Comparison of ENCODE assay signal across 1 cellular context in the genomic region with DNA sequence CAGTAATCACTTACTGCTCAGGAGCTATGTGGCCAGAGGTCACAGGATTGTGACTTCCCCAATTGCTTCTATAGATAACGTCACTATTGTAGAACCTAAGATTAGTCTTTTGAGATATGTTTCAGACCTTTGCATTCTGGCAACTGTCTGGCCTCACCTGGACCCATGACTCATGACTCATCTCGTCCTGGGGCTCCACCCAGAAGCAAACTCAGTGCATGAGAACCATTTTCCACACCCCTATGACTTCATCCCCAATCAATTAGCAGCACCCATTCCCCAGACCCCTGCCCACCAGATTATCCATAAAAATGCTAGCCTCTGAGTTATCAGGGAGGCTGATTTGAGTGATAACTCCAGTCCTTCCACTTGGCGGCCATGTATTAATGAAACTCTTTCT.
TF ChIP-seq lines count a peak whose summit lies in the region.

No MANE protein-coding gene starts in this region.

TF ChIP-seq in HCT116, 20 proteins besides CTCF, POLR2A, EP300 and RAD21 (continued from another document):
- TF ChIP-seq, protein P1, sequence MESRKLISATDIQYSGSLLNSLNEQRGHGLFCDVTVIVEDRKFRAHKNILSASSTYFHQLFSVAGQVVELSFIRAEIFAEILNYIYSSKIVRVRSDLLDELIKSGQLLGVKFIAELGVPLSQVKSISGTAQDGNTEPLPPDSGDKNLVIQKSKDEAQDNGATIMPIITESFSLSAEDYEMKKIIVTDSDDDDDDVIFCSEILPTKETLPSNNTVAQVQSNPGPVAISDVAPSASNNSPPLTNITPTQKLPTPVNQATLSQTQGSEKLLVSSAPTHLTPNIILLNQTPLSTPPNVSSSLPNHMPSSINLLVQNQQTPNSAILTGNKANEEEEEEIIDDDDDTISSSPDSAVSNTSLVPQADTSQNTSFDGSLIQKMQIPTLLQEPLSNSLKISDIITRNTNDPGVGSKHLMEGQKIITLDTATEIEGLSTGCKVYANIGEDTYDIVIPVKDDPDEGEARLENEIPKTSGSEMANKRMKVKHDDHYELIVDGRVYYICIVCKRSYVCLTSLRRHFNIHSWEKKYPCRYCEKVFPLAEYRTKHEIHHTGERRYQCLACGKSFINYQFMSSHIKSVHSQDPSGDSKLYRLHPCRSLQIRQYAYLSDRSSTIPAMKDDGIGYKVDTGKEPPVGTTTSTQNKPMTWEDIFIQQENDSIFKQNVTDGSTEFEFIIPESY (IDR thresholded peaks at IDR 0.05; ENCODE audit: extremely low read depth, insufficient replicate concordance, low read length): no peak
- TF ChIP-seq SIN3A (IDR thresholded peaks at IDR 0.05; ENCODE audit: low read depth) (no peak), SRF (IDR thresholded peaks at IDR 0.05; ENCODE audit: low read depth) (no peak), ZNF274 (IDR thresholded peaks at IDR 0.05; ENCODE audit: low read depth, low read length) (no peak)
